Comparison of ENCODE assay signal across 27 cellular contexts in genomic region chr2:163779970-163780597, GRCh38. TPM values are rescaled to one million over a fixed set of nuclear protein-coding genes. Genes with fewer than 3 reads are reported as not detected.
A peak's percentile ranks its signal among the peaks of the same experiment; 100 is the strongest.
DNase-seq lines count a peak whose midpoint lies in the region; ATAC-seq, FAIRE-seq and TF ChIP-seq lines count a peak whose summit lies in the region.
"Had no signal": no experiment of that assay in that cellular context is flagged by ENCODE, and none has a peak within 500 bp of the region (broad histone marks: within the 10 kb centered on the region; RNA-seq: fewer than 3 reads in every experiment).

No MANE protein-coding gene starts in this region.

- TF ChIP-seq CTCF in pancreas (IDR thresholded peaks at IDR 0.05): no peak
- TF ChIP-seq CTCF in right atrium auricular region (IDR thresholded peaks at IDR 0.05): no peak

- peak; percentile 4 for DNase-seq in DMS79 treated with DMSO at 0.1 percent for 48 hours (lab: John Stamatoyannopoulos, UW)
- DNase-seq in DMS79 (lab: John Stamatoyannopoulos, UW): no peak
- DNase-seq in M059J (ENCODE audit: low read depth): peak; percentile 39
- peak; percentile 29 for DNase-seq in iPS-NIHi11 (ENCODE audit: low spot score)
- peak in 5 of 6 donors; percentile 31 to 73 (median 65) for DNase-seq in pancreas
- DNase-seq in substantia nigra (lab: John Stamatoyannopoulos, UW): no peak
- no peak for DNase-seq in right atrium auricular region (ENCODE audit: low spot score)
- no peak for DNase-seq in SIG-M5 (lab: John Stamatoyannopoulos, UW)
- DNase-seq: activated CD4-positive, alpha-beta T cell treated with anti-CD3 and anti-CD28 coated beads for 4 hours; AML-193; anterior cingulate cortex; CD8-positive, alpha-beta memory T cell; central memory CD4-positive, alpha-beta T cell; dorsolateral prefrontal cortex; heart right ventricle; HFFc6; NCI-H1436 treated with DMSO at 0.1 percent for 48 hours; NCI-H524 treated with DMSO at 0.1 percent for 48 hours; stimulated activated CD4-positive, alpha-beta T cell treated with anti-CD3 and anti-CD28 coated beads, Interleukin-4, amount 100 ng/mL, for 4 hours; stimulated activated naive CD8-positive, alpha-beta T cell treated with anti-CD3 and anti-CD28 coated beads, Interleukin-15, Interleukin-2, amounts not matched to agents 100 U/mL and 50 U/mL, for 24 hours; T-helper 1 cell; transverse colon had no signal

- no peak for FAIRE-seq in pancreas (lab: Jason Lieb, UNC)
- FAIRE-seq: endothelial cell of umbilical vein, TTC549 had no signal

- H3K27ac ChIP-seq in pancreas: peak overlapping the region in 2 of 4 donors; percentile 43 to 46
- no peak overlapping the region for H3K27ac ChIP-seq in substantia nigra (ENCODE audit: low read depth, low read length, poor library complexity, severe bottlenecking)
- H3K27ac ChIP-seq in right atrium auricular region: no peak overlapping the region
- H3K27ac ChIP-seq: 22Rv1, heart right ventricle, neutrophil, SJSA1, transverse colon had no signal

- peaks cover 0 to 22% (median 14%) of the 10 kb centered on the region in 3 donors for H3K4me1 ChIP-seq in pancreas
- H3K4me1 ChIP-seq in right atrium auricular region: no peaks in the 10 kb centered on the region
- H3K4me1 ChIP-seq: heart right ventricle, transverse colon had no signal

- ATAC-seq in pancreas: peak; percentile 88 to 97 (median 92)
- ATAC-seq: heart right ventricle; stimulated activated naive CD8-positive, alpha-beta T cell treated with anti-CD3 and anti-CD28 coated beads, Interleukin-15, Interleukin-2, amounts not matched to agents 100 U/mL and 50 U/mL, for 24 hours had no signal

- no peaks in the 10 kb centered on the region for H3K27me3 ChIP-seq in pancreas
- no peaks in the 10 kb centered on the region for H3K27me3 ChIP-seq in right atrium auricular region
- H3K27me3 ChIP-seq: dorsolateral prefrontal cortex, heart right ventricle, neutrophil, SJSA1, transverse colon had no signal

- H3K4me3 ChIP-seq in pancreas: no peak overlapping the region
- no peak overlapping the region for H3K4me3 ChIP-seq in right atrium auricular region
- H3K4me3 ChIP-seq: dorsolateral prefrontal cortex, heart right ventricle, SJSA1, transverse colon had no signal

- 13 to 17% methylated on average over 6 of the region's 6 CpGs for WGBS in pancreas, 2 donors

- H3K9me3 ChIP-seq in pancreas: no peaks in the 10 kb centered on the region
- H3K9me3 ChIP-seq in right atrium auricular region: no peaks in the 10 kb centered on the region
- H3K9me3 ChIP-seq: heart right ventricle, neutrophil, SJSA1, transverse colon had no signal

- H3K36me3 ChIP-seq in pancreas: no peaks in the 10 kb centered on the region
- no peaks in the 10 kb centered on the region for H3K36me3 ChIP-seq in right atrium auricular region
- H3K36me3 ChIP-seq: heart right ventricle, neutrophil, SJSA1, transverse colon had no signal

- intact Hi-C loops in pancreas (cut with DNase I): no loop called here

RNA-seq across cellular contexts. Expression of gene FIGN, which starts 44.3 kb away (rescaled TPM):
- total RNA-seq in M059J (2014; rRNA removed; shearing (Covaris generic)): 1.5 and 3.4 TPM in 2 replicates
- total RNA-seq in pancreas (1 to 10 TPM; 3.3 to 8.5 (median 4.6) TPM), right atrium auricular region (1 to 10 TPM; 8.9 to 9.8 TPM)
- 1 to 10 TPM; 1.5 to 2.1 TPM for polyA plus RNA-seq in pancreas
- total RNA-seq: CD8-positive, alpha-beta memory T cell had no signal
- polyA plus RNA-seq: CD8-positive, alpha-beta memory T cell had no signal

Comparison
In these comparisons a context has a peak if more than half of its experiments do, and no peak if none do; other contexts are left out.
1. DNase-seq: peak in DMS79 treated with DMSO at 0.1 percent for 48 hours (single experiment), M059J (single experiment), iPS-NIHi11 (single experiment) and pancreas (5 of 6); none in DMS79 (single experiment), substantia nigra (0 of 49), right atrium auricular region (single experiment) and SIG-M5 (single experiment).